ENCODE assay signal across 19 cellular contexts in the genomic region with DNA sequence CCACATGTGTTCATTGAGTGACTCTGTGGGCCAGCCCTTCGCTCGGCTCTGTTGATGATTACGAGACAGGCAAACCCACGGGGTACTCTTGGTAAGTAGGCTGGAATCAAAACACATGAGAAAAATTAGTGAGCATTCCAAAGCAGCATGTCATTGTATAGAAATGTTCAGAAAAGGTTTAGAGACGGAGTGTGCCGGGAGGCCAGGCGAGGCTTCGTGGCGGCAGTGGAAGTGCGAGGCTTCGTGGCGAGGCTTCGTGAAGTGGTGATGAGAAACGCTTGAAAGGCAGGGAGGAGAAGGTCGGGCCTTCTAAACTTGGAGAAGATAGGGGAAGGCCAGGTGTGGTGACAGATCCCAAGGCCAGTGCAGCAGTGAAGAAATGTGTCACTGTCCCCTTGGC.
"Had no signal": no experiment of that assay in that cellular context is flagged by ENCODE, and none has a peak within 500 bp of the region (broad histone marks: within the 10 kb centered on the region; RNA-seq: fewer than 3 reads in every experiment).

No MANE protein-coding gene starts in this region.

- H3K4me3 ChIP-seq: coronary artery, gastroesophageal sphincter, sigmoid colon, stomach, thoracic aorta had no signal

- DNase-seq: effector CD4-positive, alpha-beta T cell; endodermal cell; erythroblast; glutamatergic neuron; kidney; left cardiac atrium; mesendoderm; naive thymus-derived CD4-positive, alpha-beta T cell; nephron progenitor cell; sigmoid colon; small intestine; stimulated activated CD4-positive, alpha-beta T cell treated with anti-CD3 and anti-CD28 coated beads, Interleukin-12 subunit alpha, Interleukin-12 subunit beta, amount 100 ng/mL, for 4 hours; stimulated activated naive CD4-positive, alpha-beta T cell; stomach; substantia nigra; trophoblast cell had no signal

- H3K27ac Mint-ChIP-seq: endodermal cell; naive thymus-derived CD4-positive, alpha-beta T cell; nephron progenitor cell had no signal

- H3K36me3 Mint-ChIP-seq: naive thymus-derived CD4-positive, alpha-beta T cell had no signal

- H3K9me3 Mint-ChIP-seq: endodermal cell, nephron progenitor cell had no signal

- ATAC-seq: gastroesophageal sphincter; left cardiac atrium; naive thymus-derived CD4-positive, alpha-beta T cell had no signal

- H3K4me3 Mint-ChIP-seq: endodermal cell; naive thymus-derived CD4-positive, alpha-beta T cell; nephron progenitor cell had no signal

- H3K4me1 Mint-ChIP-seq: endodermal cell; naive thymus-derived CD4-positive, alpha-beta T cell; nephron progenitor cell had no signal

- H3K9me3 ChIP-seq: gastroesophageal sphincter, sigmoid colon, stomach, thoracic aorta had no signal
